ENCODE assay signal across 15 cellular contexts in the genomic region with DNA sequence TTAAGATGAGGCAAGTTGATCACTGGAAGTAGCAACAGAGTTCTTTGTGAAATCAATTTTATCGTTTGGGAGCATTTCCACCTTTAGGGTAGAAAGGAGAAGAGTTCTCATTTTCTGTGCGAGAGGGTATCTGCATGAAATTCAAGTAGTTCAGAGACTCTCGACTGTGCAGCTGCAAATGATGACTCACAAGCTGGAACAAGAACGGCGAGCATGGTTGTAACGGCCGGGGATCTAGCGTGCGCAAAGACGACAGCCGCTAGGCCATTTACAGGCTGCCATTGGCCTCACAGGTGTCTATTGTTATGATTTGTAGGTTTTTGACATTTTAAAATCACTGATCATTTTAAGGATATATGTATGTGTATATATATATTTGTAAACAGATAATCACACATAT. TPM values are rescaled to one million over a fixed set of nuclear protein-coding genes. Genes with fewer than 3 reads are reported as not detected.
DNase-seq lines count a peak whose midpoint lies in the region; ATAC-seq and TF ChIP-seq lines count a peak whose summit lies in the region.
"Had no signal": no experiment of that assay in that cellular context is flagged by ENCODE, and none has a peak within 500 bp of the region (broad histone marks: within the 10 kb centered on the region; RNA-seq: fewer than 3 reads in every experiment).

No MANE protein-coding gene starts in this region.

- no peak overlapping the region for H2BK12ac ChIP-seq in mesenchymal stem cell (ENCODE audit: low read length in 2 of 2)

- no peak overlapping the region for H3K23ac ChIP-seq in mesenchymal stem cell (ENCODE audit: low read length in 2 of 2)

- no peaks in the 10 kb centered on the region for H3K36me3 Mint-ChIP-seq in T-cell
- H3K36me3 Mint-ChIP-seq: activated naive CD8-positive, alpha-beta T cell treated with anti-CD3 and anti-CD28 coated beads, Interleukin-2, amount 10 ng/mL, durations not matched to agents 7 days and 5 days; memory B cell had no signal

- no peak for TF ChIP-seq CTCF in DND-41 (IDR thresholded peaks at IDR 0.05; ENCODE audit: borderline replicate concordance, extremely low read depth, low read length, poor library complexity, severe bottlenecking)

- H3K4me2 ChIP-seq in DND-41 (ENCODE audit: insufficient read depth, low read length) (peak overlapping the region; percentile 35), mesenchymal stem cell (ENCODE audit: low read length, poor library complexity, severe bottlenecking) (no peak overlapping the region)

- H3K9ac ChIP-seq in DND-41 (ENCODE audit: low read depth, low read length) (peak overlapping the region; percentile 18; the same call in 1 of the 2 replicates), mesenchymal stem cell (ENCODE audit: low read length) (peak overlapping the region; percentile 12)

- no peak overlapping the region for H2AK5ac ChIP-seq in mesenchymal stem cell (ENCODE audit: low read length, severe bottlenecking)

- H3K4me1 Mint-ChIP-seq in T-cell = peaks cover 25 to 65% (median 39%) of the 10 kb centered on the region in 3 donors

- peak overlapping the region in 1 of 2 experiments; percentile 36; a peak in 1 of 4 replicates for H3K4me3 ChIP-seq in DND-41 (ENCODE audit: low read depth in 1 of 2, low read length in 2 of 2)
- peak overlapping the region in 1 of 2 experiments; percentile 28 for H3K4me3 ChIP-seq in mesenchymal stem cell (ENCODE audit: insufficient read depth in 1 of 2, low read depth in 1 of 2, low read length in 2 of 2)
- H3K4me3 ChIP-seq: right lobe of liver, upper lobe of left lung had no signal

- H2BK15ac ChIP-seq in mesenchymal stem cell (ENCODE audit: low read depth, poor library complexity, severe bottlenecking) = no peak overlapping the region

- peaks cover 48 to 66% of the 10 kb centered on the region in 2 donors for H3K27me3 Mint-ChIP-seq in T-cell

- H3K9me3 ChIP-seq in DND-41 (ENCODE audit: insufficient read depth, low read length, severe bottlenecking) (no peaks in the 10 kb centered on the region), mesenchymal stem cell (ENCODE audit: control insufficient read depth, low read length) (no peaks in the 10 kb centered on the region)
- H3K9me3 ChIP-seq: right lobe of liver, upper lobe of left lung had no signal

- H3K27ac Mint-ChIP-seq in T-cell = no peak overlapping the region
- H3K27ac Mint-ChIP-seq: activated naive CD8-positive, alpha-beta T cell treated with anti-CD3 and anti-CD28 coated beads, Interleukin-2, amount 10 ng/mL, durations not matched to agents 7 days and 5 days; memory B cell had no signal

- DNase-seq in DND-41 (peak; percentile 81), NCI-H1105 (lab: John Stamatoyannopoulos, UW) (peak; percentile 13), SHP77 (lab: John Stamatoyannopoulos, UW) (peak; percentile 91 to 92), mesenchymal stem cell (peak; percentile 69), NCI-H226 (no peak), T-cell (no peak)
- DNase-seq: activated CD4-positive, alpha-beta T cell treated with anti-CD3 and anti-CD28 coated beads, Interleukin-2, amount 50 U/mL, for 1 hour; activated naive CD8-positive, alpha-beta T cell treated with anti-CD3 and anti-CD28 coated beads, Interleukin-2, amount 10 ng/mL, durations not matched to agents 7 days and 5 days; activated T-cell treated with anti-CD3 and anti-CD28 coated beads, Interleukin-2, amount 50 U/mL, for 1 hour; NCI-H1436 treated with DMSO at 0.1 percent for 48 hours; right lobe of liver; upper lobe of left lung had no signal

- CTCF ChIA-PET in T-cell (lab: Charles Lee) = no interaction called here

- POLR2A ChIA-PET in T-cell (lab: Charles Lee) = no interaction called here

- H3K27ac ChIP-seq in DND-41 (ENCODE audit: low read length) = peak overlapping the region; percentile 76
- H3K27ac ChIP-seq in mesenchymal stem cell (ENCODE audit: low read length, poor library complexity, severe bottlenecking) = no peak overlapping the region
- H3K27ac ChIP-seq: right lobe of liver, upper lobe of left lung had no signal

- H4K91ac ChIP-seq in mesenchymal stem cell (ENCODE audit: low read length) = no peak overlapping the region

- no peak overlapping the region for H4K8ac ChIP-seq in mesenchymal stem cell (ENCODE audit: low read length)

- peaks cover 24% of the 10 kb centered on the region for H3K79me1 ChIP-seq in mesenchymal stem cell (replicated peaks; ENCODE audit: low read length, poor library complexity, severe bottlenecking)

- no peak overlapping the region for H3K18ac ChIP-seq in mesenchymal stem cell (ENCODE audit: low read depth in 1 of 2, low read length in 2 of 2)

- H3K4me3 Mint-ChIP-seq in T-cell = peak overlapping the region in 1 of 3 donors; percentile 41
- H3K4me3 Mint-ChIP-seq: activated naive CD8-positive, alpha-beta T cell treated with anti-CD3 and anti-CD28 coated beads, Interleukin-2, amount 10 ng/mL, durations not matched to agents 7 days and 5 days; memory B cell had no signal

- H3K9me3 Mint-ChIP-seq in T-cell = no peaks in the 10 kb centered on the region
- H3K9me3 Mint-ChIP-seq: activated naive CD8-positive, alpha-beta T cell treated with anti-CD3 and anti-CD28 coated beads, Interleukin-2, amount 10 ng/mL, durations not matched to agents 7 days and 5 days; memory B cell had no signal

- peak; percentile 84 for ATAC-seq in DND-41 (ENCODE audit: insufficient read depth, low read depth)
- ATAC-seq in HG03565 (IDR thresholded peaks at IDR 0.05; ENCODE audit: unreplicated experiment) = no peak
- no peak for ATAC-seq in HG03135 (IDR thresholded peaks at IDR 0.05; ENCODE audit: unreplicated experiment)
- no peak for ATAC-seq in T-cell (replicated peaks in 1 of 4)
- ATAC-seq: right lobe of liver had no signal

- H4K20me1 ChIP-seq in DND-41 (ENCODE audit: insufficient read depth, low read length) = no peaks in the 10 kb centered on the region

- H3K4me1 ChIP-seq in DND-41 (ENCODE audit: insufficient read depth, low read length) (peaks cover 42% of the 10 kb centered on the region), mesenchymal stem cell (ENCODE audit: control insufficient read depth, insufficient read depth, low read depth, low read length) (peaks cover 8% of the 10 kb centered on the region)

- H3K14ac ChIP-seq in mesenchymal stem cell (ENCODE audit: low read length in 2 of 2) = no peak overlapping the region

- H2AFZ ChIP-seq in DND-41 (ENCODE audit: low read depth, low read length) (no peak overlapping the region; the same call in 1 of the 2 replicates), mesenchymal stem cell (ENCODE audit: low read depth, low read length) (no peak overlapping the region)

- WGBS in mesenchymal stem cell = 62% methylated on average over 10 of the region's 11 CpGs

- H2BK120ac ChIP-seq in mesenchymal stem cell (ENCODE audit: low read depth, low read length) = no peak overlapping the region

- no peaks in the 10 kb centered on the region for H3K79me2 ChIP-seq in DND-41 (ENCODE audit: insufficient read depth, low read length)

- no peak overlapping the region for H3K4ac ChIP-seq in mesenchymal stem cell (ENCODE audit: low read depth in 1 of 2, low read length in 2 of 2)

- no peak overlapping the region for H2BK5ac ChIP-seq in mesenchymal stem cell (ENCODE audit: low read depth, low read length, poor library complexity, severe bottlenecking)

- no peaks in the 10 kb centered on the region for H3K27me3 ChIP-seq in DND-41 (ENCODE audit: insufficient read depth, low read length, poor library complexity)
- no peaks in the 10 kb centered on the region for H3K27me3 ChIP-seq in mesenchymal stem cell (ENCODE audit: control insufficient read depth in 1 of 2, insufficient read depth in 1 of 2, low read length in 2 of 2)

- no peaks in the 10 kb centered on the region for H3K36me3 ChIP-seq in DND-41 (ENCODE audit: insufficient read depth, low read length)
- H3K36me3 ChIP-seq in mesenchymal stem cell (ENCODE audit: control insufficient read depth in 1 of 2, insufficient read depth in 2 of 2, low read depth in 1 of 2, low read length in 2 of 2) = no peaks in the 10 kb centered on the region
- H3K36me3 ChIP-seq: right lobe of liver, upper lobe of left lung had no signal

RNA-seq across cellular contexts. Expression of a gene that starts 5.2 kb away (rescaled TPM):
- polyA plus RNA-seq in mesenchymal stem cell (2013, experiment 1 of 2) = 11.5 TPM
- polyA plus RNA-seq in mesenchymal stem cell (2013, experiment 2 of 2) = 11.2 TPM
- total RNA-seq in T-cell = 1 to 10 TPM; 1.8 to 6.6 (median 2.5) TPM

Comparison
In these comparisons a context has a peak if more than half of its experiments do, and no peak if none do; other contexts are left out.
1. DNase-seq: peak in DND-41 (single experiment), NCI-H1105 (single experiment), SHP77 (2 of 2) and mesenchymal stem cell (single experiment); none in NCI-H226 (single experiment) and T-cell (0 of 34).